ENCODE assay signal across 8 cellular contexts in genomic region chr13:113930711-113931637, GRCh38. TPM values are rescaled to one million over a fixed set of nuclear protein-coding genes. Genes with fewer than 3 reads are reported as not detected.
A peak's percentile ranks its signal among the peaks of the same experiment; 100 is the strongest.
DNase-seq lines count a peak whose midpoint lies in the region; ATAC-seq and TF ChIP-seq lines count a peak whose summit lies in the region.

No MANE protein-coding gene starts in this region.

- DNase-seq in T-helper 17 cell (no peak), GM10266 (ENCODE audit: extremely low spot score) (no peak), HK-2 (ENCODE audit: unreplicated experiment) (no peak)
- peak; percentile 28 for DNase-seq in activated naive CD4-positive, alpha-beta T cell treated with anti-CD3 and anti-CD28 coated beads, Interleukin-2, amount 50 U/mL, for 16 hours
- peak; percentile 47 for DNase-seq in stimulated activated CD8-positive, alpha-beta memory T cell treated with anti-CD3 and anti-CD28 coated beads, Interleukin-12 subunit alpha, Interleukin-12 subunit beta, amount 100 ng/mL, for 4 hours (ENCODE audit: low read depth)

- peaks cover 10% of the 10 kb centered on the region for H3K27me3 Mint-ChIP-seq in T-helper 17 cell

- peak overlapping the region; percentile 19 for H3K4me3 Mint-ChIP-seq in T-helper 17 cell

- no peak for TF ChIP-seq CTCF in GM10266 (IDR thresholded peaks at IDR 0.05; ENCODE audit: control insufficient read depth, insufficient read depth, low read depth, missing control alignments)

- peak; percentile 72 for ATAC-seq in GM19351 (IDR thresholded peaks at IDR 0.05; ENCODE audit: unreplicated experiment)
- peak; percentile 76 for ATAC-seq in T-helper 17 cell
- ATAC-seq in GM21360 (IDR thresholded peaks at IDR 0.05; ENCODE audit: unreplicated experiment), result no peak
- ATAC-seq in GM19328 (IDR thresholded peaks at IDR 0.05; ENCODE audit: unreplicated experiment), result no peak

- no peaks in the 10 kb centered on the region for H3K36me3 Mint-ChIP-seq in T-helper 17 cell (ENCODE audit: low read depth)

- H3K9me3 ChIP-seq in T-helper 17 cell (ENCODE audit: control insufficient read depth, low read length, poor library complexity, severe bottlenecking), result no peaks in the 10 kb centered on the region

- no peak overlapping the region for H3K27ac Mint-ChIP-seq in T-helper 17 cell

- peaks cover 6% of the 10 kb centered on the region for H3K4me1 Mint-ChIP-seq in T-helper 17 cell

RNA-seq across cellular contexts. Expression of gene C13orf46, which starts 42.9 kb away (rescaled TPM):
- 10 to 100 TPM; 18.6 to 22.6 TPM for total RNA-seq in T-helper 17 cell

Comparison
In these comparisons a context has a peak if more than half of its experiments do, and no peak if none do; other contexts are left out.
1. ATAC-seq: peak in GM19351 (single experiment) and T-helper 17 cell (single experiment); none in GM21360 (single experiment) and GM19328 (single experiment).
2. DNase-seq: peak in activated naive CD4-positive, alpha-beta T cell treated with anti-CD3 and anti-CD28 coated beads, Interleukin-2, amount 50 U/mL, for 16 hours (single experiment) and stimulated activated CD8-positive, alpha-beta memory T cell treated with anti-CD3 and anti-CD28 coated beads, Interleukin-12 subunit alpha, Interleukin-12 subunit beta, amount 100 ng/mL, for 4 hours (single experiment); none in T-helper 17 cell (0 of 3), GM10266 (single experiment) and HK-2 (single experiment).